15 cellular contexts compared by ENCODE assay signal in genomic region chr3:162602619-162603018, GRCh38.
DNase-seq lines count a peak whose midpoint lies in the region; ATAC-seq, FAIRE-seq and TF ChIP-seq lines count a peak whose summit lies in the region.
"Had no signal": no experiment of that assay in that cellular context is flagged by ENCODE, and none has a peak within 500 bp of the region (broad histone marks: within the 10 kb centered on the region; RNA-seq: fewer than 3 reads in every experiment).

No MANE protein-coding gene starts in this region.

- H3K36me3 ChIP-seq in tibial artery: no peaks in the 10 kb centered on the region
- H3K36me3 ChIP-seq: BE2C had no signal

- no peaks in the 10 kb centered on the region for H3K4me1 ChIP-seq in tibial artery
- H3K4me1 ChIP-seq: BE2C had no signal

- peak; percentile 45 for DNase-seq in DMS53 treated with DMSO at 0.1 percent for 48 hours (lab: John Stamatoyannopoulos, UW; ENCODE audit: unreplicated experiment)
- DNase-seq in ELR (ENCODE audit: low read depth): peak; percentile 37
- DNase-seq in NCI-H748 (lab: John Stamatoyannopoulos, UW; ENCODE audit: unreplicated experiment): peak; percentile 27
- peak; percentile 11 for DNase-seq in fibroblast of peridontal ligament (ENCODE audit: extremely low read depth)
- no peak for DNase-seq in tibial artery
- DNase-seq in frontal cortex (ENCODE audit: low spot score in 2 of 2): no peak
- DNase-seq: BE2C, KBM-7, NCI-H1092 treated with DMSO at 0.1 percent for 48 hours, NCI-H1436 treated with DMSO at 0.1 percent for 48 hours, NCI-H2081, NCI-H446 treated with DMSO at 0.1 percent for 48 hours, NCI-H526 treated with DMSO at 0.1 percent for 48 hours, SIG-M5 had no signal

- H3K9me3 ChIP-seq in tibial artery: no peaks in the 10 kb centered on the region
- H3K9me3 ChIP-seq: BE2C had no signal

- no peaks in the 10 kb centered on the region for H3K27me3 ChIP-seq in tibial artery
- H3K27me3 ChIP-seq: BE2C had no signal

- H3K27ac ChIP-seq in tibial artery: no peak overlapping the region

- TF ChIP-seq CTCF in tibial artery (IDR thresholded peaks at IDR 0.05): no peak

- no peak for FAIRE-seq in frontal cortex (lab: Jason Lieb, UNC)

- intact Hi-C loops in tibial artery (cut with DNase I; ENCODE audit: low total_unique reads): no loop called here

- ATAC-seq in GM21786 (IDR thresholded peaks at IDR 0.05; ENCODE audit: unreplicated experiment): no peak

- no peak overlapping the region for H3K4me3 ChIP-seq in tibial artery

Comparison
In these comparisons a context has a peak if more than half of its experiments do, and no peak if none do; other contexts are left out.
1. DNase-seq: peak in DMS53 treated with DMSO at 0.1 percent for 48 hours (single experiment), ELR (single experiment), NCI-H748 (single experiment) and fibroblast of peridontal ligament (single experiment); none in tibial artery (0 of 2) and frontal cortex (0 of 2).